In genomic region chr6:29752451-29753308, GRCh38 we compare ENCODE assay signal across 9 cellular contexts. TPM values are rescaled to one million over a fixed set of nuclear protein-coding genes. Genes with fewer than 3 reads are reported as not detected.
A peak's percentile ranks its signal among the peaks of the same experiment; 100 is the strongest.
DNase-seq lines count a peak whose midpoint lies in the region; ATAC-seq, FAIRE-seq and TF ChIP-seq lines count a peak whose summit lies in the region.
"Had no signal": no experiment of that assay in that cellular context is flagged by ENCODE, and none has a peak within 500 bp of the region (broad histone marks: within the 10 kb centered on the region; RNA-seq: fewer than 3 reads in every experiment).

No MANE protein-coding gene starts in this region.

- H3K79me1 ChIP-seq in H1 (ENCODE audit: low read depth, low read length) (no peaks in the 10 kb centered on the region), mesenchymal stem cell (replicated peaks; ENCODE audit: low read length, poor library complexity, severe bottlenecking) (peaks cover 5% of the 10 kb centered on the region)

- H3K27ac ChIP-seq in H1 (ENCODE audit: low read depth, low read length) (no peak overlapping the region), mesenchymal stem cell (ENCODE audit: low read length, poor library complexity, severe bottlenecking) (peak overlapping the region; percentile 74)

- peak in 1 of 2 experiments; percentile 60; a peak in 1 of 3 replicates for TF ChIP-seq EP300 in H1 (IDR thresholded peaks at IDR 0.05; ENCODE audit: borderline replicate concordance in 1 of 2, low read depth in 2 of 2, low read length in 2 of 2)

- no peaks in the 10 kb centered on the region for H3K9me3 ChIP-seq in H1 (ENCODE audit: insufficient read depth in 2 of 2, low read depth in 1 of 2, low read length in 1 of 2)
- no peaks in the 10 kb centered on the region for H3K9me3 ChIP-seq in mesenchymal stem cell (ENCODE audit: control insufficient read depth, low read length)

- H2BK15ac ChIP-seq in H1 (ENCODE audit: low read length) (no peak overlapping the region), mesenchymal stem cell (ENCODE audit: low read depth, poor library complexity, severe bottlenecking) (no peak overlapping the region)

- peak overlapping the region; percentile 69 for H3K4me3 ChIP-seq in BJ (ENCODE audit: low read depth, low read length)
- peak overlapping the region; percentile 37 to 78 (median 69) for H3K4me3 ChIP-seq in H1 (ENCODE audit: extremely low read depth in 1 of 4, insufficient read depth in 2 of 4, low read depth in 3 of 4, low read length in 4 of 4)
- H3K4me3 ChIP-seq in mesenchymal stem cell (ENCODE audit: insufficient read depth in 1 of 2, low read depth in 1 of 2, low read length in 2 of 2) = peak overlapping the region; percentile 60 to 86

- POLR2A ChIA-PET in BJ (lab: Charles Lee) = interaction anchor here (0.8 kb wide), 1 partner anchor 12 kb away, joined by 3 read pairs; no protein-coding TSS in a partner anchor
- POLR2A ChIA-PET in H1 (lab: Charles Lee; ENCODE audit: partially characterized antibody) = interaction anchor here (1.1 to 2.9 kb wide), 5 partner anchors 10 to 195 kb away, joined by 3 to 9 read pairs (median 5); no protein-coding TSS in a partner anchor

- H3K14ac ChIP-seq in H1 (ENCODE audit: insufficient read length) (no peak overlapping the region), mesenchymal stem cell (ENCODE audit: low read length in 2 of 2) (no peak overlapping the region)

- H4K8ac ChIP-seq in H1 (ENCODE audit: extremely low read depth, insufficient read depth, low read length) = peak overlapping the region; percentile 39; the same call in 1 of the 2 replicates
- H4K8ac ChIP-seq in mesenchymal stem cell (ENCODE audit: low read length) = peak overlapping the region; percentile 10

- peak overlapping the region; percentile 84; the same call in 1 of the 2 replicates for H2AFZ ChIP-seq in H1 (ENCODE audit: low read length)
- peak overlapping the region; percentile 46 for H2AFZ ChIP-seq in mesenchymal stem cell (ENCODE audit: low read depth, low read length)

- H3K23me2 ChIP-seq in H1 (ENCODE audit: low read depth, low read length) = peaks cover 21% of the 10 kb centered on the region

- 1% methylated on average over 48 of the region's 64 CpGs; no CpG with 5 or more reads in 1 of the 2 experiments for WGBS in H1 (ENCODE audit: extremely low coverage in 1 of 2, insufficient coverage in 1 of 2, insufficient read length in 1 of 2, insufficient replicate concordance in 2 of 2, low coverage in 1 of 2, low lambda C conversion rate in 2 of 2, missing lambda C conversion rate in 1 of 2), 2 experiments
- WGBS in mesenchymal stem cell = under 1% methylated on average over 64 of the region's 64 CpGs

- H2BK120ac ChIP-seq in H1 (replicated peaks; ENCODE audit: low read depth, low read length) (no peak overlapping the region), mesenchymal stem cell (ENCODE audit: low read depth, low read length) (no peak overlapping the region)

- H3K56ac ChIP-seq in H1 (replicated peaks; ENCODE audit: insufficient read length, low read depth, low read length) = peak overlapping the region; percentile 22

- H3K4me2 ChIP-seq in H1 (ENCODE audit: insufficient read depth in 1 of 2, low read depth in 2 of 2, low read length in 2 of 2) (peak overlapping the region; percentile 36 to 83), mesenchymal stem cell (ENCODE audit: low read length, poor library complexity, severe bottlenecking) (peak overlapping the region; percentile 94)

- TF ChIP-seq CTCF in BJ (IDR thresholded peaks at IDR 0.05; ENCODE audit: insufficient read depth, low read depth, low read length) = peak; percentile 100
- TF ChIP-seq CTCF in H1 (IDR thresholded peaks at IDR 0.05; ENCODE audit: control extremely low read depth in 1 of 3, insufficient read depth in 1 of 3, low read depth in 1 of 3, low read length in 3 of 3) = peak; percentile 97 to 100 (median 99)

- 0 out of 2 replicates have a peak overlapping the region, but pooled peaks have one; percentile 39 for H2BK12ac ChIP-seq in H1 (ENCODE audit: low read depth, low read length)
- H2BK12ac ChIP-seq in mesenchymal stem cell (ENCODE audit: low read length in 2 of 2) = peak overlapping the region in 1 of 2 experiments; percentile 17

- H2BK20ac ChIP-seq in H1 (ENCODE audit: low read length) = no peak overlapping the region

- peaks cover 0 to 3% of the 10 kb centered on the region in 2 experiments for H4K20me1 ChIP-seq in H1 (replicated peaks in 1 of 2; ENCODE audit: control insufficient read depth in 1 of 2, insufficient read depth in 2 of 2, low read length in 2 of 2)

- no peaks in the 10 kb centered on the region for H3K36me3 ChIP-seq in BJ (ENCODE audit: control insufficient read depth, insufficient read depth, low read length)
- no peaks in the 10 kb centered on the region for H3K36me3 ChIP-seq in H1 (ENCODE audit: control insufficient read depth in 2 of 4, insufficient read depth in 4 of 4, low read length in 3 of 4)
- H3K36me3 ChIP-seq in mesenchymal stem cell (ENCODE audit: control insufficient read depth in 1 of 2, insufficient read depth in 2 of 2, low read depth in 1 of 2, low read length in 2 of 2) = no peaks in the 10 kb centered on the region

- H3K4ac ChIP-seq in H1 (replicated peaks; ENCODE audit: insufficient read length, low read depth, low read length) (no peak overlapping the region), mesenchymal stem cell (ENCODE audit: low read depth in 1 of 2, low read length in 2 of 2) (peak overlapping the region in 1 of 2 experiments; percentile 15)

- H3K18ac ChIP-seq in H1 (ENCODE audit: extremely low read depth, low read length) (no peak overlapping the region), mesenchymal stem cell (ENCODE audit: low read depth in 1 of 2, low read length in 2 of 2) (peak overlapping the region in 1 of 2 experiments; percentile 21)

- H3K79me2 ChIP-seq in H1 (ENCODE audit: control insufficient read depth in 1 of 2, insufficient read depth in 2 of 2, low read length in 2 of 2) = no peaks in the 10 kb centered on the region

- peak; percentile 59 for DNase-seq in BJ (ENCODE audit: low read depth)
- DNase-seq in NCI-H82 treated with DMSO at 0.1 percent for 48 hours (lab: John Stamatoyannopoulos, UW; ENCODE audit: unreplicated experiment) = peak; percentile 61
- DNase-seq in activated CD8-positive, alpha-beta memory T cell treated with anti-CD3 and anti-CD28 coated beads for 48 hours (ENCODE audit: low read depth in 2 of 3, low spot score in 2 of 3) = peak; percentile 50 to 68 (median 60)
- DNase-seq in H1 (ENCODE audit: low read depth in 1 of 2, low spot score in 2 of 2) = peak; percentile 82 to 91
- DNase-seq in mesenchymal stem cell = peak; percentile 87
- DNase-seq in stimulated activated CD8-positive, alpha-beta memory T cell treated with anti-CD3 and anti-CD28 coated beads, Interleukin-12 subunit alpha, Interleukin-12 subunit beta, amount 100 ng/mL, for 24 hours (ENCODE audit: extremely low read depth) = peak; percentile 54

- H3K4me1 ChIP-seq in H1 (replicated peaks in 1 of 4; ENCODE audit: control insufficient read depth in 3 of 4, insufficient read depth in 4 of 4, low read length in 3 of 4) (peaks cover 6 to 19% (median 10%) of the 10 kb centered on the region in 4 experiments; a peak in 6 of 7 replicates), mesenchymal stem cell (ENCODE audit: control insufficient read depth, insufficient read depth, low read depth, low read length) (peaks cover 14% of the 10 kb centered on the region)

- H4K91ac ChIP-seq in H1 (replicated peaks; ENCODE audit: insufficient read length, low read length) (no peak overlapping the region), mesenchymal stem cell (ENCODE audit: low read length) (no peak overlapping the region)

- peak; percentile 71 to 82 for TF ChIP-seq RAD21 in H1 (IDR thresholded peaks at IDR 0.05 in 1 of 2, conservative IDR thresholded peaks at IDR 0.05 in 1 of 2; ENCODE audit: low read depth in 2 of 2, low read length in 2 of 2)

- FAIRE-seq in H1 (lab: Jason Lieb, UNC) = no peak
- FAIRE-seq: colon had no signal

- H2AK5ac ChIP-seq in H1 (ENCODE audit: low read depth, low read length) = no peak overlapping the region
- H2AK5ac ChIP-seq in mesenchymal stem cell (ENCODE audit: low read length, severe bottlenecking) = no peak overlapping the region

- H3K23ac ChIP-seq in H1 (ENCODE audit: insufficient read length) = no peak overlapping the region
- H3K23ac ChIP-seq in mesenchymal stem cell (ENCODE audit: low read length in 2 of 2) = no peak overlapping the region

- CTCF ChIA-PET in BJ (lab: Yijun Ruan, JAX) (interaction anchor here (0.6 to 7.7 kb wide), 18 partner anchors 10 to 119 kb away, joined by 3 to 62 read pairs (median 4); no protein-coding TSS in a partner anchor), H1 (lab: Charles Lee; ENCODE audit: partially characterized antibody) (interaction anchor here (0.7 to 8.6 kb wide), 20 partner anchors 8 to 91 kb away, joined by 3 to 88 read pairs (median 4); no protein-coding TSS in a partner anchor)

- peak overlapping the region in 2 of 4 experiments; percentile 13 to 33; a peak in 3 of 7 replicates for H3K9ac ChIP-seq in H1 (replicated peaks in 1 of 4; ENCODE audit: extremely low read depth in 1 of 4, low read depth in 3 of 4, low read length in 3 of 4)
- peak overlapping the region; percentile 92 for H3K9ac ChIP-seq in mesenchymal stem cell (ENCODE audit: low read length)

- H4K5ac ChIP-seq in H1 (ENCODE audit: insufficient read length, low read depth, low read length) = no peak overlapping the region

- peak; percentile 12 for TF ChIP-seq POLR2A in GM19193 (IDR thresholded peaks at IDR 0.05; ENCODE audit: extremely low read depth, insufficient read depth, insufficient read length)
- peak in 1 of 2 experiments; percentile 80; a peak in 2 of 3 replicates for TF ChIP-seq POLR2A in H1 (IDR thresholded peaks at IDR 0.05; ENCODE audit: control extremely low read depth in 1 of 2, low read depth in 2 of 2, low read length in 2 of 2)

- no peak overlapping the region for H2BK5ac ChIP-seq in H1 (ENCODE audit: low read depth, low read length)
- no peak overlapping the region for H2BK5ac ChIP-seq in mesenchymal stem cell (ENCODE audit: low read depth, low read length, poor library complexity, severe bottlenecking)

- ATAC-seq in HG03432 (IDR thresholded peaks at IDR 0.05; ENCODE audit: unreplicated experiment) = peak; percentile 77

- peaks cover 10% of the 10 kb centered on the region for H3K27me3 ChIP-seq in BJ (ENCODE audit: control insufficient read depth, insufficient read depth, low read length)
- H3K27me3 ChIP-seq in H1 (replicated peaks in 1 of 4; ENCODE audit: control insufficient read depth in 3 of 4, extremely low read depth in 1 of 4, insufficient read depth in 3 of 4, low read length in 3 of 4) = peaks cover 8 to 48% (median 38%) of the 10 kb centered on the region in 4 experiments
- peaks cover 14 to 18% of the 10 kb centered on the region in 2 experiments for H3K27me3 ChIP-seq in mesenchymal stem cell (ENCODE audit: control insufficient read depth in 1 of 2, insufficient read depth in 1 of 2, low read length in 2 of 2)

RNA-seq across cellular contexts. Expression of gene HLA-F, which starts 29.4 kb away (rescaled TPM):
- polyA plus RNA-seq in BJ (2011; rRNA removed) = 19.3 and 30.7 TPM in 2 replicates
- polyA minus RNA-seq in BJ (2011; rRNA and poly(A)+ RNA removed) = 10.2 and 11.0 TPM in 2 replicates
- total RNA-seq in H1 (2021; fragmentation: NEBNext Ultra II Directional; extraction: Animal tissue kit (Norgen Biotek cat#: 25700)) = 6.5 and 9.6 TPM in 2 replicates
- polyA plus RNA-seq in H1 (2011; rRNA removed) = 8.9 and 11.7 TPM in 2 replicates
- 13.2 TPM for polyA plus RNA-seq in H1 (2011; cell fraction: cytosol; rRNA removed)
- 32.8 TPM for polyA plus RNA-seq in H1 (2011; cell fraction: nucleus; rRNA removed)
- polyA plus RNA-seq in H1 (2012, experiment 1 of 2) = 7.1 to 15.9 TPM (median 12.2 TPM) in 4 replicates
- polyA plus RNA-seq in H1 (2012, experiment 2 of 2) = 9.8 TPM
- 21.2 TPM for polyA plus RNA-seq in H1 (2013, experiment 1 of 2)
- 21.4 TPM for polyA plus RNA-seq in H1 (2013, experiment 2 of 2)
- polyA minus RNA-seq in H1 (2011; rRNA and poly(A)+ RNA removed) = 3.5 and 4.5 TPM in 2 replicates
- polyA minus RNA-seq in H1 (2011; cell fraction: cytosol; rRNA and poly(A)+ RNA removed) = not detected
- 7.2 TPM for polyA minus RNA-seq in H1 (2011; cell fraction: nucleus; rRNA and poly(A)+ RNA removed)
- polyA plus RNA-seq in mesenchymal stem cell (2013, experiment 1 of 2) = 9.7 TPM
- 11.2 TPM for polyA plus RNA-seq in mesenchymal stem cell (2013, experiment 2 of 2)
